8 cellular contexts compared by ENCODE assay signal in genomic region chr17:17693955-17694228, GRCh38. TPM values are rescaled to one million over a fixed set of nuclear protein-coding genes. Genes with fewer than 3 reads are reported as not detected.
A peak's percentile ranks its signal among the peaks of the same experiment; 100 is the strongest.
DNase-seq lines count a peak whose midpoint lies in the region; ATAC-seq and TF ChIP-seq lines count a peak whose summit lies in the region.

No MANE protein-coding gene starts in this region.

- H4K20me1 ChIP-seq in Loucy (ENCODE audit: insufficient read depth, low read length, poor library complexity, severe bottlenecking), result peaks cover 88% of the 10 kb centered on the region

- peak overlapping the region; percentile 76 to 90 (median 87) for H3K4me3 Mint-ChIP-seq in CD4-positive, CD25-positive, alpha-beta regulatory T cell
- H3K4me3 Mint-ChIP-seq in chondrocyte (ENCODE audit: unreplicated experiment) (peak overlapping the region; percentile 67), nephron progenitor cell (peak overlapping the region; percentile 81)

- H3K9me3 Mint-ChIP-seq in CD4-positive, CD25-positive, alpha-beta regulatory T cell, result no peaks in the 10 kb centered on the region
- H3K9me3 Mint-ChIP-seq in chondrocyte (ENCODE audit: low read depth) (no peaks in the 10 kb centered on the region), nephron progenitor cell (no peaks in the 10 kb centered on the region)

- peaks cover 41% of the 10 kb centered on the region for H3K4me1 ChIP-seq in CD4-positive, CD25-positive, alpha-beta regulatory T cell (ENCODE audit: control insufficient read depth, insufficient read depth, low read length, poor library complexity, severe bottlenecking)
- H3K4me1 ChIP-seq in Loucy (ENCODE audit: insufficient read depth, low read length, poor library complexity, severe bottlenecking), result peaks cover 75% of the 10 kb centered on the region

- TF ChIP-seq CTCF in Loucy (conservative IDR thresholded peaks at IDR 0.05; ENCODE audit: low read length) (no peak), chondrocyte (IDR thresholded peaks at IDR 0.05) (no peak), nephron progenitor cell (IDR thresholded peaks at IDR 0.05) (no peak)

- H3K9me3 ChIP-seq in CD4-positive, CD25-positive, alpha-beta regulatory T cell (ENCODE audit: control insufficient read depth in 2 of 2, low read length in 2 of 2), result no peaks in the 10 kb centered on the region
- no peaks in the 10 kb centered on the region for H3K9me3 ChIP-seq in Loucy (ENCODE audit: insufficient read depth, low read depth, low read length)

- no peak for ATAC-seq in CD4-positive, CD25-positive, alpha-beta regulatory T cell (ENCODE audit: low read depth in 2 of 2)
- ATAC-seq in GM21390 (IDR thresholded peaks at IDR 0.05; ENCODE audit: unreplicated experiment), result no peak
- ATAC-seq in HG03039 (IDR thresholded peaks at IDR 0.05; ENCODE audit: unreplicated experiment), result no peak

- H3K4me3 ChIP-seq in CD4-positive, CD25-positive, alpha-beta regulatory T cell (ENCODE audit: low read depth, low read length), result no peak overlapping the region
- H3K4me3 ChIP-seq in Loucy (ENCODE audit: low read length, poor library complexity, severe bottlenecking), result peak overlapping the region; percentile 82

- H3F3A ChIP-seq in Loucy (ENCODE audit: low read depth), result peaks cover 16% of the 10 kb centered on the region

- H3K79me2 ChIP-seq in Loucy (ENCODE audit: insufficient read depth, low read length), result peaks cover 96% of the 10 kb centered on the region

- H3K36me3 Mint-ChIP-seq in CD4-positive, CD25-positive, alpha-beta regulatory T cell, result no peaks in the 10 kb centered on the region
- H3K36me3 Mint-ChIP-seq in chondrocyte (ENCODE audit: low read depth), result no peaks in the 10 kb centered on the region
- peaks cover 3% of the 10 kb centered on the region for H3K36me3 Mint-ChIP-seq in nephron progenitor cell (ENCODE audit: low read depth)

- H2AFZ ChIP-seq in Loucy (ENCODE audit: low read length), result peak overlapping the region; percentile 61; the same call in 1 of the 2 replicates

- no peaks in the 10 kb centered on the region for H3K9me2 ChIP-seq in Loucy (replicated peaks; ENCODE audit: low read depth, low read length)

- no peaks in the 10 kb centered on the region for H3K27me3 ChIP-seq in CD4-positive, CD25-positive, alpha-beta regulatory T cell (ENCODE audit: control insufficient read depth, insufficient read depth, low read length)
- no peaks in the 10 kb centered on the region for H3K27me3 ChIP-seq in Loucy (ENCODE audit: insufficient read depth, low read length, poor library complexity, severe bottlenecking)

- H3K27ac ChIP-seq in CD4-positive, CD25-positive, alpha-beta regulatory T cell (ENCODE audit: insufficient read depth, low read length, poor library complexity, severe bottlenecking), result peak overlapping the region; percentile 91

- H3K4me1 Mint-ChIP-seq in CD4-positive, CD25-positive, alpha-beta regulatory T cell, result peaks cover 10 to 70% (median 35%) of the 10 kb centered on the region in 4 donors
- H3K4me1 Mint-ChIP-seq in chondrocyte (ENCODE audit: low read depth), result peaks cover 82% of the 10 kb centered on the region
- peaks cover 87% of the 10 kb centered on the region for H3K4me1 Mint-ChIP-seq in nephron progenitor cell

- H3K27me3 Mint-ChIP-seq in CD4-positive, CD25-positive, alpha-beta regulatory T cell, result no peaks in the 10 kb centered on the region
- H3K27me3 Mint-ChIP-seq in chondrocyte (ENCODE audit: low read depth) (no peaks in the 10 kb centered on the region), nephron progenitor cell (ENCODE audit: low read depth, poor library complexity) (peaks cover 9% of the 10 kb centered on the region)

- H3K27ac Mint-ChIP-seq in CD4-positive, CD25-positive, alpha-beta regulatory T cell, result peak overlapping the region; percentile 98 to 99 (median 98)
- H3K27ac Mint-ChIP-seq in chondrocyte (ENCODE audit: unreplicated experiment), result peak overlapping the region; percentile 98
- H3K27ac Mint-ChIP-seq in nephron progenitor cell, result peak overlapping the region; percentile 99

- H3K4me2 ChIP-seq in Loucy (ENCODE audit: low read depth, low read length, poor library complexity, severe bottlenecking), result peak overlapping the region; percentile 94

- no peaks in the 10 kb centered on the region for H3K36me3 ChIP-seq in CD4-positive, CD25-positive, alpha-beta regulatory T cell (ENCODE audit: control insufficient read depth, insufficient read depth, low read length)
- H3K36me3 ChIP-seq in Loucy (ENCODE audit: insufficient read depth, low read length), result no peaks in the 10 kb centered on the region

- no peak for DNase-seq in CD4-positive, CD25-positive, alpha-beta regulatory T cell
- DNase-seq in chondrocyte (ENCODE audit: low spot score) (no peak), nephron progenitor cell (no peak), UCSD-AML1 (lab: John Stamatoyannopoulos, UW; ENCODE audit: unreplicated experiment) (no peak)
- no peak for DNase-seq in stimulated activated CD8-positive, alpha-beta memory T cell treated with anti-CD3 and anti-CD28 coated beads, Interleukin-4, amount 100 ng/mL, for 48 hours

- H3K9ac ChIP-seq in Loucy (ENCODE audit: low read depth, low read length, poor library complexity, severe bottlenecking), result peak overlapping the region; percentile 80

RNA-seq across cellular contexts. Expression of gene RAI1, which starts 12.6 kb away (rescaled TPM):
- 11.4 TPM for total RNA-seq in CD4-positive, CD25-positive, alpha-beta regulatory T cell
- 1 to 10 TPM in 3 of 4 donors, under 1 TPM in 1; 0.80 to 1.2 (median 1.1) TPM for polyA plus RNA-seq in CD4-positive, CD25-positive, alpha-beta regulatory T cell
- 24.0 to 28.7 TPM (median 28.6 TPM) in 3 replicates for total RNA-seq in chondrocyte
